ENCODE assay signal across 8 cellular contexts in genomic region chr9:97615439-97616072, GRCh38. TPM values are rescaled to one million over a fixed set of nuclear protein-coding genes. Genes with fewer than 3 reads are reported as not detected.
A peak's percentile ranks its signal among the peaks of the same experiment; 100 is the strongest.
DNase-seq lines count a peak whose midpoint lies in the region; ATAC-seq and TF ChIP-seq lines count a peak whose summit lies in the region.

No MANE protein-coding gene starts in this region.

- no peaks in the 10 kb centered on the region for H3K9me3 ChIP-seq in PC-9 (ENCODE audit: insufficient read depth, low read depth)
- H3K9me3 ChIP-seq in adrenal gland (replicated peaks in 1 of 3), result no peaks in the 10 kb centered on the region
- H3K9me3 ChIP-seq in heart left ventricle, result no peaks in the 10 kb centered on the region

- peak; percentile 91 for TF ChIP-seq CTCF in PC-9 (conservative IDR thresholded peaks at IDR 0.05)
- TF ChIP-seq CTCF in adrenal gland (IDR thresholded peaks at IDR 0.05), result peak; percentile 83 to 93 (median 90)
- TF ChIP-seq CTCF in heart left ventricle (IDR thresholded peaks at IDR 0.05), result peak; percentile 71 to 90 (median 84)
- TF ChIP-seq CTCF in retinal pigment epithelial cell (conservative IDR thresholded peaks at IDR 0.05; ENCODE audit: low read depth, low read length), result peak; percentile 89

- H3K27me3 ChIP-seq in PC-9 (ENCODE audit: insufficient read depth, low read depth), result no peaks in the 10 kb centered on the region
- no peaks in the 10 kb centered on the region for H3K27me3 ChIP-seq in adrenal gland
- H3K27me3 ChIP-seq in heart left ventricle, result no peaks in the 10 kb centered on the region

- no peak overlapping the region for H3K4me2 ChIP-seq in PC-9

- no peaks in the 10 kb centered on the region for H3K36me3 ChIP-seq in PC-9 (ENCODE audit: low read depth)
- peaks cover 0 to 41% of the 10 kb centered on the region in 2 donors for H3K36me3 ChIP-seq in adrenal gland (replicated peaks in 1 of 2)
- H3K36me3 ChIP-seq in heart left ventricle, result peaks cover 0 to 88% (median 57%) of the 10 kb centered on the region in 9 donors

- no peak for TF ChIP-seq POLR2A in adrenal gland (IDR thresholded peaks at IDR 0.05)
- TF ChIP-seq POLR2A in heart left ventricle (IDR thresholded peaks at IDR 0.05), result no peak

- POLR2A ChIA-PET in PC-9 (lab: Charles Lee; ENCODE audit: unreplicated experiment), result no interaction called here

- H3K79me2 ChIP-seq in PC-9 (ENCODE audit: low read depth), result no peaks in the 10 kb centered on the region

- H3K4me1 ChIP-seq in PC-9 (replicated peaks; ENCODE audit: insufficient read depth) (no peaks in the 10 kb centered on the region), adrenal gland (replicated peaks in 1 of 2) (peaks cover 0 to 7% of the 10 kb centered on the region in 2 donors), heart left ventricle (peaks cover 0 to 10% (median 2%) of the 10 kb centered on the region in 12 donors)

- CTCF ChIA-PET in PC-9 (lab: Charles Lee), result interaction anchor here (0.5 to 2.8 kb wide), 10 partner anchors 14 to 759 kb away, joined by 4 to 28 read pairs (median 6); partner anchors contain the start of genes NCBP1, TDRD7 and TSTD2

- peak; percentile 84 for TF ChIP-seq RAD21 in Ishikawa (IDR thresholded peaks at IDR 0.05; ENCODE audit: low read depth)

- BruUV-seq in PC-9 (replicated peaks; lab: Mats Ljungman, UMichigan), result no TSS peak

- DNase-seq in DMS53 (lab: John Stamatoyannopoulos, UW) (peak; percentile 69), PC-9 (peak; percentile 60 to 62), adrenal gland (peak; percentile 64 to 91 (median 75)), heart left ventricle (peak in 2 of 5 donors; percentile 46 to 58), retinal pigment epithelial cell (ENCODE audit: low read depth) (peak; percentile 18)

- no peak overlapping the region for H3K27ac ChIP-seq in PC-9
- no peak overlapping the region for H3K27ac ChIP-seq in adrenal gland
- peak overlapping the region in 1 of 12 donors; percentile 41 for H3K27ac ChIP-seq in heart left ventricle

- no peaks in the 10 kb centered on the region for H4K20me1 ChIP-seq in PC-9 (ENCODE audit: insufficient read depth)

- no peaks in the 10 kb centered on the region for H3K9me2 ChIP-seq in PC-9 (ENCODE audit: insufficient read depth)

- H3K4me3 ChIP-seq in PC-9, result no peak overlapping the region
- no peak overlapping the region for H3K4me3 ChIP-seq in adrenal gland
- no peak overlapping the region for H3K4me3 ChIP-seq in heart left ventricle
- no peak overlapping the region for H3K4me3 ChIP-seq in retinal pigment epithelial cell (ENCODE audit: low read length)

- no peak for TF ChIP-seq EP300 in Ishikawa (IDR thresholded peaks at IDR 0.05; ENCODE audit: borderline replicate concordance)

- ATAC-seq in heart left ventricle, result peak in 3 of 4 donors; percentile 63 to 75 (median 71)
- no peak for ATAC-seq in HG02798 (IDR thresholded peaks at IDR 0.05; ENCODE audit: poor library complexity, unreplicated experiment)
- no peak for ATAC-seq in GM21423 (IDR thresholded peaks at IDR 0.05; ENCODE audit: unreplicated experiment)

- intact Hi-C loops in PC-9 (cut with micrococcal nuclease; ENCODE audit: unreplicated experiment), result loop anchor here (1.0 to 5.0 kb wide), 5 partner anchors 147 to 929 kb away; partner anchors contain the start of gene TDRD7
- intact Hi-C loops in adrenal gland (cut with DNase I), result loop anchor here (2.0 to 10.0 kb wide), 2 partner anchors 147 to 201 kb away; partner anchors contain the start of gene TDRD7 (in 1 of the 2)
- intact Hi-C loops in heart left ventricle (cut with DNase I), result loop anchor here (1.0 to 10.0 kb wide), 8 partner anchors 143 to 761 kb away; partner anchors contain the start of genes TDRD7 (in 5 of the 10) and ZNF782 (in 1 of the 10)

- H2AFZ ChIP-seq in PC-9, result no peak overlapping the region

- 0 out of 2 replicates have a peak, but pooled peaks cover 5% of the 10 kb centered on the region for H3F3A ChIP-seq in PC-9 (ENCODE audit: insufficient read depth, low read depth)

TF ChIP-seq in Ishikawa, 13 proteins besides CTCF, POLR2A, EP300 and RAD21:
- TF ChIP-seq TCF12 (IDR thresholded peaks at IDR 0.05; ENCODE audit: low read depth) (no peak), USF1 (IDR thresholded peaks at IDR 0.05) (no peak), MAX (IDR thresholded peaks at IDR 0.05) (no peak), NFIC (IDR thresholded peaks at IDR 0.05) (no peak), ZBTB7A (IDR thresholded peaks at IDR 0.05; ENCODE audit: low read depth) (no peak), YY1 (IDR thresholded peaks at IDR 0.05; ENCODE audit: low read depth) (no peak)
TF ChIP-seq in Ishikawa: peak in this region for 0.

RNA-seq across cellular contexts. Expression of gene TSTD2, which starts 17.6 kb away (rescaled TPM):
- 17.0 and 19.3 TPM in 2 replicates for total RNA-seq in PC-9 (2021)
- 10 to 100 TPM; 13.2 to 27.3 (median 17.7) TPM for total RNA-seq in adrenal gland
- 10 to 100 TPM; 19.1 to 24.0 (median 20.8) TPM for polyA plus RNA-seq in adrenal gland
- 10 to 100 TPM; 16.5 to 32.9 (median 22.4) TPM for total RNA-seq in heart left ventricle
- polyA plus RNA-seq in heart left ventricle, result 10 to 100 TPM; 10.5 to 14.6 TPM

RNA-seq across cellular contexts. Expression of gene NCBP1, which starts 18.1 kb away (rescaled TPM):
- total RNA-seq in PC-9 (2021), result 38.6 and 40.2 TPM in 2 replicates
- total RNA-seq in adrenal gland, result 10 to 100 TPM in 7 of 8 donors, 1 to 10 TPM in 1; 9.8 to 24.8 (median 18.5) TPM
- 10 to 100 TPM in 1 of 3 donors, 1 to 10 TPM in 2; 7.8 to 24.3 (median 8.9) TPM for polyA plus RNA-seq in adrenal gland
- 10 to 100 TPM; 13.9 to 22.4 (median 19.7) TPM for total RNA-seq in heart left ventricle
- polyA plus RNA-seq in heart left ventricle, result 10 to 100 TPM in 1 of 2 donors, 1 to 10 TPM in 1; 6.9 to 17.2 TPM

Comparison
In these comparisons a context has a peak if more than half of its experiments do, and no peak if none do; other contexts are left out.
1. ATAC-seq: peak in heart left ventricle (3 of 4); none in HG02798 (single experiment) and GM21423 (single experiment).
2. Peak in every context shown above with its lines, with median percentiles within 50 percentile points of each other: CTCF ChIP-seq.